ENCODE assay signal across 5 cellular contexts in genomic region chr2:203965190-203965589, GRCh38. TPM values are rescaled to one million over a fixed set of nuclear protein-coding genes. Genes with fewer than 3 reads are reported as not detected.
"Had no signal": no experiment of that assay in that cellular context is flagged by ENCODE, and none has a peak within 500 bp of the region (broad histone marks: within the 10 kb centered on the region; RNA-seq: fewer than 3 reads in every experiment).

No MANE protein-coding gene starts in this region.

RNA-seq across cellular contexts. Expression of gene ICOS, which starts 28.6 kb away (rescaled TPM):
- total RNA-seq: body of pancreas, chondrocyte, dermis microvascular lymphatic vessel endothelial cell, endothelial cell of umbilical vein, frontal cortex had no signal
- polyA plus RNA-seq: endothelial cell of umbilical vein had no signal
